ENCODE assay signal across 14 cellular contexts in the genomic region with DNA sequence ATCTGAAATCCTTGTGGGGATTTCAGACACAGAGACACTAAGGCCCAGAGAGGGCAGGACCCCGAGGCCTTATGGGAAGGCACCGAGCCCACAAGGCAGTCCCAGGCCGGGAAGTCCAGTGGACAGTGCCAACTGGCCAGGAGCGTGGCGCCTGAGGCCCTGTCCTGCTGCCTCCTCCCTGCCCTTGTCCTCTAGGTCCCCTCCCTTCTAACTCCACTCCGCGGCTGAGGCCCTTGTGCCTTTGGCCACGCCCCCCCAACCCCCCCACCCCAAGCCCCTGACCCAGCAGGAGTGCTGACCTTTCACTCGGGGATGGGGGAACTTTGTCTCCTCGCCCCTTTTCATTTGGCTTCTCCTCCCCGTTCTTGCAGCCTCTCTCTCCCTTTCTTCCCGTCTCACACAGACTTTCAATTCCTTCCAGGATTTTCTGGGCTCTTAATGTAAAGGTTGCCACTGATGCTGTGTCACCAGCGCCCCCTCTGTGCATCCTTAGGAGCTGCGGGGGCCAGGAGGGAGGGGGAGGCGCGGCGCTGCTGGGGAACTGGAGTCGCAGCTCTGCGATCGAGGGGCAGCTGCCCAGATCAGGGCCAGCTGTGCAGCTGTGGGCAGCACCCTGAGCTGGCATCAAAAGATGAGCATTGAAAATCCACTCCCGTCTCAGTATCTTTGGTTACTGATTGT. TPM values are rescaled to one million over a fixed set of nuclear protein-coding genes. Genes with fewer than 3 reads are reported as not detected.
DNase-seq lines count a peak whose midpoint lies in the region; ATAC-seq lines count a peak whose summit lies in the region.
"Had no signal": no experiment of that assay in that cellular context is flagged by ENCODE, and none has a peak within 500 bp of the region (broad histone marks: within the 10 kb centered on the region; RNA-seq: fewer than 3 reads in every experiment).

No MANE protein-coding gene starts in this region.

- no peak overlapping the region for H3K4me3 Mint-ChIP-seq in activated naive CD4-positive, alpha-beta T cell treated with anti-CD3 and anti-CD28 coated beads, Interleukin-2, amount 10 ng/mL, durations not matched to agents 7 days and 5 days
- H3K4me3 Mint-ChIP-seq: activated naive CD8-positive, alpha-beta T cell treated with anti-CD3 and anti-CD28 coated beads, Interleukin-2, amount 10 ng/mL, durations not matched to agents 7 days and 5 days had no signal

- CTCF ChIA-PET in activated naive CD4-positive, alpha-beta T cell treated with anti-CD3 and anti-CD28 coated beads, Interleukin-2, amount 10 ng/mL, durations not matched to agents 7 days and 5 days (lab: Charles Lee) = no interaction called here

- H3K9me3 Mint-ChIP-seq in activated naive CD4-positive, alpha-beta T cell treated with anti-CD3 and anti-CD28 coated beads, Interleukin-2, amount 10 ng/mL, durations not matched to agents 7 days and 5 days = no peaks in the 10 kb centered on the region
- H3K9me3 Mint-ChIP-seq: activated naive CD8-positive, alpha-beta T cell treated with anti-CD3 and anti-CD28 coated beads, Interleukin-2, amount 10 ng/mL, durations not matched to agents 7 days and 5 days had no signal

- H3K27me3 Mint-ChIP-seq in activated naive CD4-positive, alpha-beta T cell treated with anti-CD3 and anti-CD28 coated beads, Interleukin-2, amount 10 ng/mL, durations not matched to agents 7 days and 5 days = peaks cover 37% of the 10 kb centered on the region

- DNase-seq in COLO668 (lab: John Stamatoyannopoulos, UW; ENCODE audit: unreplicated experiment) (peak; percentile 1), NAMALWA (ENCODE audit: low spot score) (peak; percentile 15), ecto neural progenitor cell (ENCODE audit: low spot score) (peak; percentile 88), middle frontal gyrus (ENCODE audit: extremely low spot score, low spot score) (peak; percentile 14), ureter (ENCODE audit: low spot score) (no peak)
- DNase-seq in activated naive CD4-positive, alpha-beta T cell treated with anti-CD3 and anti-CD28 coated beads, Interleukin-2, amount 10 ng/mL, durations not matched to agents 7 days and 5 days = no peak
- DNase-seq: activated naive CD8-positive, alpha-beta T cell treated with anti-CD3 and anti-CD28 coated beads, Interleukin-2, amount 10 ng/mL, durations not matched to agents 7 days and 5 days; SW 1271 had no signal

- no peaks in the 10 kb centered on the region for H3K36me3 Mint-ChIP-seq in activated naive CD4-positive, alpha-beta T cell treated with anti-CD3 and anti-CD28 coated beads, Interleukin-2, amount 10 ng/mL, durations not matched to agents 7 days and 5 days
- H3K36me3 Mint-ChIP-seq: activated naive CD8-positive, alpha-beta T cell treated with anti-CD3 and anti-CD28 coated beads, Interleukin-2, amount 10 ng/mL, durations not matched to agents 7 days and 5 days had no signal

- no peak overlapping the region for H3K27ac Mint-ChIP-seq in activated naive CD4-positive, alpha-beta T cell treated with anti-CD3 and anti-CD28 coated beads, Interleukin-2, amount 10 ng/mL, durations not matched to agents 7 days and 5 days
- H3K27ac Mint-ChIP-seq: activated naive CD8-positive, alpha-beta T cell treated with anti-CD3 and anti-CD28 coated beads, Interleukin-2, amount 10 ng/mL, durations not matched to agents 7 days and 5 days had no signal

- H3K4me1 Mint-ChIP-seq in activated naive CD4-positive, alpha-beta T cell treated with anti-CD3 and anti-CD28 coated beads, Interleukin-2, amount 10 ng/mL, durations not matched to agents 7 days and 5 days = no peaks in the 10 kb centered on the region
- H3K4me1 Mint-ChIP-seq: activated naive CD8-positive, alpha-beta T cell treated with anti-CD3 and anti-CD28 coated beads, Interleukin-2, amount 10 ng/mL, durations not matched to agents 7 days and 5 days had no signal

- ATAC-seq in GM21528 (IDR thresholded peaks at IDR 0.05; ENCODE audit: low FRiP score, unreplicated experiment) (no peak), HG03571 (IDR thresholded peaks at IDR 0.05; ENCODE audit: unreplicated experiment) (no peak)
- ATAC-seq: pancreas had no signal

RNA-seq across cellular contexts. Expression of a gene that starts 29.1 kb away (rescaled TPM):
- total RNA-seq in ureter = not detected
- total RNA-seq: activated naive CD8-positive, alpha-beta T cell treated with anti-CD3 and anti-CD28 coated beads, Interleukin-2, amount 10 ng/mL, durations not matched to agents 7 days and 5 days; kidney epithelial cell; MCF 10A; thoracic aorta had no signal

RNA-seq across cellular contexts. Expression of a gene that starts 31.5 kb away (rescaled TPM):
- total RNA-seq in ureter = not detected
- total RNA-seq: activated naive CD8-positive, alpha-beta T cell treated with anti-CD3 and anti-CD28 coated beads, Interleukin-2, amount 10 ng/mL, durations not matched to agents 7 days and 5 days; kidney epithelial cell; MCF 10A; pancreas; thoracic aorta had no signal

Comparison
In these comparisons a context has a peak if more than half of its experiments do, and no peak if none do; other contexts are left out.
1. DNase-seq: peak in COLO668 (single experiment), NAMALWA (single experiment), ecto neural progenitor cell (single experiment) and middle frontal gyrus (single experiment); none in activated naive CD4-positive, alpha-beta T cell treated with anti-CD3 and anti-CD28 coated beads, Interleukin-2, amount 10 ng/mL, durations not matched to agents 7 days and 5 days (single experiment) and ureter (single experiment).